In the genomic region with DNA sequence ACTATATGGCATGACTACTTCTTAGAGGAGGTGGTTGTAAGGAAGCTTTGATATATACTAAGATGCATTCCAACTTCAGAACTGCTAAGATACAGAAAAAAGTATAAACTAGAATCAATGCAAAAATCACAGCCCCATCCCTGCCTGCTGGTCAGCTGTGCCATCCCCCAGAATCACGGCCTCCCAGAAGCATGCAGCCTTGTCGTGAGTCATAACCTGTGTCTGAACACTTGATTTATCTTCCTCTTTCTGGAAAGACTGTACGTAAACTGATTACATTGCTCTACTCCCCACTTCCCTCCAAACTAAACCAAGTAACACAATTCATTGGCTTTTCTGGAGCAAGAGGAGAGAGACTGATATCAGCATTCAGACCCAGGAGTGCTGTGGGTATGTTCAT, we compare ENCODE assay signal across 16 cellular contexts. TPM values are rescaled to one million over a fixed set of nuclear protein-coding genes. Genes with fewer than 3 reads are reported as not detected.
DNase-seq lines count a peak whose midpoint lies in the region; ATAC-seq, FAIRE-seq and TF ChIP-seq lines count a peak whose summit lies in the region.
"Had no signal": no experiment of that assay in that cellular context is flagged by ENCODE, and none has a peak within 500 bp of the region (broad histone marks: within the 10 kb centered on the region; RNA-seq: fewer than 3 reads in every experiment).

No MANE protein-coding gene starts in this region.

- no peak overlapping the region for H3K4me2 ChIP-seq in H1 (ENCODE audit: insufficient read depth in 1 of 2, low read depth in 2 of 2, low read length in 2 of 2)
- H3K4me2 ChIP-seq: BLaER1 had no signal

- H2AFZ ChIP-seq in H1 (ENCODE audit: low read length), result 0 out of 2 replicates have a peak overlapping the region, but pooled peaks have one; percentile 28

- H3K23ac ChIP-seq in H1 (ENCODE audit: insufficient read length), result no peak overlapping the region

- WGBS in H1 (ENCODE audit: extremely low coverage in 1 of 2, insufficient coverage in 1 of 2, insufficient read length in 1 of 2, insufficient replicate concordance in 2 of 2, low coverage in 1 of 2, low lambda C conversion rate in 2 of 2, missing lambda C conversion rate in 1 of 2), 2 experiments, result 93% methylated on average over 3 of the region's 3 CpGs; no CpG with 5 or more reads in 1 of the 2 experiments
- WGBS in testis, 2 donors, result 63 to 67% methylated on average over 3 of the region's 3 CpGs

- no peak overlapping the region for H4K91ac ChIP-seq in H1 (replicated peaks; ENCODE audit: insufficient read length, low read length)

- H2AK5ac ChIP-seq in H1 (ENCODE audit: low read depth, low read length), result no peak overlapping the region

- no peaks in the 10 kb centered on the region for H3K79me2 ChIP-seq in H1 (ENCODE audit: control insufficient read depth in 1 of 2, insufficient read depth in 2 of 2, low read length in 2 of 2)

- no peak for FAIRE-seq in H1 (lab: Jason Lieb, UNC)

- H3K4ac ChIP-seq in H1 (replicated peaks; ENCODE audit: insufficient read length, low read depth, low read length), result no peak overlapping the region

- no peak overlapping the region for H3K18ac ChIP-seq in H1 (ENCODE audit: extremely low read depth, low read length)

- no peaks in the 10 kb centered on the region for H4K20me1 ChIP-seq in H1 (replicated peaks in 1 of 2; ENCODE audit: control insufficient read depth in 1 of 2, insufficient read depth in 2 of 2, low read length in 2 of 2)
- H4K20me1 ChIP-seq: BLaER1 had no signal

- H3K4me3 ChIP-seq in H1 (ENCODE audit: extremely low read depth in 1 of 4, insufficient read depth in 2 of 4, low read depth in 3 of 4, low read length in 4 of 4) (no peak overlapping the region), testis (no peak overlapping the region)
- H3K4me3 ChIP-seq: ascending aorta, BLaER1, MG63, psoas muscle had no signal

- H2BK5ac ChIP-seq in H1 (ENCODE audit: low read depth, low read length), result no peak overlapping the region

- H3K27me3 ChIP-seq in H1 (replicated peaks in 1 of 4; ENCODE audit: control insufficient read depth in 3 of 4, extremely low read depth in 1 of 4, insufficient read depth in 3 of 4, low read length in 3 of 4) (no peaks in the 10 kb centered on the region), testis (no peaks in the 10 kb centered on the region)
- H3K27me3 ChIP-seq: ascending aorta, BLaER1, MG63 had no signal

- intact Hi-C loops in testis (cut with DNase I; ENCODE audit: low total_unique reads), result no loop called here

- no peaks in the 10 kb centered on the region for H3K23me2 ChIP-seq in H1 (ENCODE audit: low read depth, low read length)

- H3K9ac ChIP-seq in H1 (replicated peaks in 1 of 4; ENCODE audit: extremely low read depth in 1 of 4, low read depth in 3 of 4, low read length in 3 of 4), result no peak overlapping the region
- H3K9ac ChIP-seq: BLaER1 had no signal

- POLR2A ChIA-PET in H1 (lab: Charles Lee; ENCODE audit: partially characterized antibody), result no interaction called here

- H3K36me3 ChIP-seq in H1 (ENCODE audit: control insufficient read depth in 2 of 4, insufficient read depth in 4 of 4, low read length in 3 of 4) (no peaks in the 10 kb centered on the region), testis (ENCODE audit: low read depth, missing control alignments) (no peaks in the 10 kb centered on the region)
- H3K36me3 ChIP-seq: ascending aorta, BLaER1, MG63 had no signal

- no peak for TF ChIP-seq CTCF in H1 (IDR thresholded peaks at IDR 0.05; ENCODE audit: control extremely low read depth in 1 of 3, insufficient read depth in 1 of 3, low read depth in 1 of 3, low read length in 3 of 3)
- TF ChIP-seq CTCF in omental fat pad (IDR thresholded peaks at IDR 0.05), result no peak
- TF ChIP-seq CTCF in testis (IDR thresholded peaks at IDR 0.05), result no peak

- H4K5ac ChIP-seq in H1 (ENCODE audit: insufficient read length, low read depth, low read length), result no peak overlapping the region

- ATAC-seq in omental fat pad (ENCODE audit: low FRiP score), result peak; percentile 52
- ATAC-seq: psoas muscle had no signal

- no peak overlapping the region for H4K8ac ChIP-seq in H1 (ENCODE audit: extremely low read depth, insufficient read depth, low read length)

- no peak for TF ChIP-seq RAD21 in H1 (IDR thresholded peaks at IDR 0.05 in 1 of 2, conservative IDR thresholded peaks at IDR 0.05 in 1 of 2; ENCODE audit: low read depth in 2 of 2, low read length in 2 of 2)

- no peak overlapping the region for H3K56ac ChIP-seq in H1 (replicated peaks; ENCODE audit: insufficient read length, low read depth, low read length)

- H3K4me1 ChIP-seq in H1 (replicated peaks in 1 of 4; ENCODE audit: control insufficient read depth in 3 of 4, insufficient read depth in 4 of 4, low read length in 3 of 4) (peaks cover 0 to 2% (median 0%) of the 10 kb centered on the region in 4 experiments; a peak in 1 of 7 replicates), testis (no peaks in the 10 kb centered on the region)
- H3K4me1 ChIP-seq: ascending aorta, psoas muscle had no signal

- no peak overlapping the region for H2BK15ac ChIP-seq in H1 (ENCODE audit: low read length)

- no peak overlapping the region for H2BK12ac ChIP-seq in H1 (ENCODE audit: low read depth, low read length)

- H2BK20ac ChIP-seq in H1 (ENCODE audit: low read length), result no peak overlapping the region

- TF ChIP-seq POLR2A in H1 (IDR thresholded peaks at IDR 0.05; ENCODE audit: control extremely low read depth in 1 of 2, low read depth in 2 of 2, low read length in 2 of 2) (no peak), testis (IDR thresholded peaks at IDR 0.05) (no peak)

- CTCF ChIA-PET in H1 (lab: Charles Lee; ENCODE audit: partially characterized antibody), result interaction anchor here (1.8 kb wide), 1 partner anchor 16 kb away, joined by 4 read pairs; no protein-coding TSS in a partner anchor

- H3K9me3 ChIP-seq in H1 (ENCODE audit: insufficient read depth in 2 of 2, low read depth in 1 of 2, low read length in 1 of 2), result no peaks in the 10 kb centered on the region
- no peaks in the 10 kb centered on the region for H3K9me3 ChIP-seq in testis
- H3K9me3 ChIP-seq: ascending aorta, BLaER1, MG63 had no signal

- no peaks in the 10 kb centered on the region for H3K79me1 ChIP-seq in H1 (ENCODE audit: low read depth, low read length)

- no peak for TF ChIP-seq EP300 in H1 (IDR thresholded peaks at IDR 0.05; ENCODE audit: borderline replicate concordance in 1 of 2, low read depth in 2 of 2, low read length in 2 of 2)

- H3K14ac ChIP-seq in H1 (ENCODE audit: insufficient read length), result no peak overlapping the region

- peak; percentile 13 for DNase-seq in Daoy (ENCODE audit: low read depth)
- peak; percentile 20 for DNase-seq in NCI-H226
- DNase-seq in H1 (ENCODE audit: low read depth in 1 of 2, low spot score in 2 of 2), result no peak
- no peak for DNase-seq in omental fat pad (ENCODE audit: low spot score)
- no peak for DNase-seq in NCI-H774 (lab: John Stamatoyannopoulos, UW)
- DNase-seq in testis, result no peak
- no peak for DNase-seq in HT-29 (ENCODE audit: low spot score)
- no peak for DNase-seq in NCI-H2196 (lab: John Stamatoyannopoulos, UW; ENCODE audit: unreplicated experiment)
- DNase-seq: activated CD4-positive, alpha-beta T cell treated with anti-CD3 and anti-CD28 coated beads, Interleukin-2, amount 50 U/mL, for 1 hour; H7; MG63; NCI-H2171 treated with DMSO at 0.1 percent for 48 hours; psoas muscle had no signal

- H3K27ac ChIP-seq in H1 (ENCODE audit: low read depth, low read length), result no peak overlapping the region
- H3K27ac ChIP-seq in testis, result no peak overlapping the region
- H3K27ac ChIP-seq: ascending aorta, BLaER1, HL-60, psoas muscle had no signal

- H2BK120ac ChIP-seq in H1 (replicated peaks; ENCODE audit: low read depth, low read length), result no peak overlapping the region

TF ChIP-seq in H1, 55 proteins besides CTCF, POLR2A, EP300 and RAD21:
- TF ChIP-seq SIX5 (IDR thresholded peaks at IDR 0.05; ENCODE audit: low read depth, low read length) (no peak), SUZ12 (IDR thresholded peaks at IDR 0.05; ENCODE audit: low read length) (no peak), CHD1 (IDR thresholded peaks at IDR 0.05; ENCODE audit: low read depth, low read length) (no peak), RNF2 (IDR thresholded peaks at IDR 0.05; ENCODE audit: borderline replicate concordance, low read depth, low read length, missing control alignments, poor library complexity, severe bottlenecking) (no peak), CBX5 (IDR thresholded peaks at IDR 0.05; ENCODE audit: low read depth, low read length) (no peak)
- TF ChIP-seq, protein P1, sequence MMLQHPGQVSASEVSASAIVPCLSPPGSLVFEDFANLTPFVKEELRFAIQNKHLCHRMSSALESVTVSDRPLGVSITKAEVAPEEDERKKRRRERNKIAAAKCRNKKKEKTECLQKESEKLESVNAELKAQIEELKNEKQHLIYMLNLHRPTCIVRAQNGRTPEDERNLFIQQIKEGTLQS (IDR thresholded peaks at IDR 0.05; ENCODE audit: insufficient read depth, low read depth, low read length), result no peak
- TF ChIP-seq, protein P2, sequence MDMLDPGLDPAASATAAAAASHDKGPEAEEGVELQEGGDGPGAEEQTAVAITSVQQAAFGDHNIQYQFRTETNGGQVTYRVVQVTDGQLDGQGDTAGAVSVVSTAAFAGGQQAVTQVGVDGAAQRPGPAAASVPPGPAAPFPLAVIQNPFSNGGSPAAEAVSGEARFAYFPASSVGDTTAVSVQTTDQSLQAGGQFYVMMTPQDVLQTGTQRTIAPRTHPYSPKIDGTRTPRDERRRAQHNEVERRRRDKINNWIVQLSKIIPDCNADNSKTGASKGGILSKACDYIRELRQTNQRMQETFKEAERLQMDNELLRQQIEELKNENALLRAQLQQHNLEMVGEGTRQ (IDR thresholded peaks at IDR 0.05; ENCODE audit: low read length), result no peak

RNA-seq across cellular contexts. Expression of a gene that starts 18.2 kb away (rescaled TPM):
- total RNA-seq in Daoy (2014; rRNA removed; shearing (Covaris generic)), result not detected in 2 replicates
- total RNA-seq in H1 (2021; fragmentation: NEBNext Ultra II Directional; extraction: Animal tissue kit (Norgen Biotek cat#: 25700)), result not detected in 2 replicates
- polyA plus RNA-seq in H1 (2011; rRNA removed) (not detected in 2 replicates), testis (ENCODE audit: insufficient read depth, low read depth, low replicate concordance) (42.0 TPM)
- polyA plus RNA-seq in H1 (2011; cell fraction: cytosol; rRNA removed), result not detected
- not detected for polyA plus RNA-seq in H1 (2011; cell fraction: nucleus; rRNA removed)
- not detected in 4 replicates for polyA plus RNA-seq in H1 (2012, experiment 1 of 2)
- not detected for polyA plus RNA-seq in H1 (2012, experiment 2 of 2)
- polyA plus RNA-seq in H1 (2013, experiment 1 of 2), result not detected
- not detected for polyA plus RNA-seq in H1 (2013, experiment 2 of 2)
- polyA minus RNA-seq in H1 (2011; rRNA and poly(A)+ RNA removed), result not detected in 2 replicates
- polyA minus RNA-seq in H1 (2011; cell fraction: cytosol; rRNA and poly(A)+ RNA removed), result not detected
- polyA minus RNA-seq in H1 (2011; cell fraction: nucleus; rRNA and poly(A)+ RNA removed), result not detected
- total RNA-seq in omental fat pad (not detected), testis (10 to 100 TPM; 20.1 to 56.4 TPM)
- total RNA-seq in HT-29 (2014; rRNA removed; shearing (Covaris generic)), result 0.18 TPM in 1 of 2 replicates, not detected in the other
- total RNA-seq: ascending aorta, H7, psoas muscle had no signal
- polyA plus RNA-seq: psoas muscle had no signal

Comparison
In these comparisons a context has a peak if more than half of its experiments do, and no peak if none do; other contexts are left out.
1. DNase-seq: peak in Daoy (single experiment) and NCI-H226 (single experiment); none in H1 (0 of 2), omental fat pad (single experiment), NCI-H774 (single experiment), testis (single experiment), HT-29 (single experiment) and NCI-H2196 (single experiment).
2. RNA of a gene that starts 18.2 kb away (total RNA-seq): 20.1 to 56.4 TPM in testis; 0.18 TPM in HT-29, not detected in Daoy, not detected in H1 and not detected in omental fat pad; every median in the first group is over 10 times any median in the second.